9 cellular contexts compared by ENCODE assay signal in genomic region chr3:197466586-197467399, GRCh38.
DNase-seq lines count a peak whose midpoint lies in the region; ATAC-seq and TF ChIP-seq lines count a peak whose summit lies in the region.
"Had no signal": no experiment of that assay in that cellular context is flagged by ENCODE, and none has a peak within 500 bp of the region (broad histone marks: within the 10 kb centered on the region; RNA-seq: fewer than 3 reads in every experiment).

No MANE protein-coding gene starts in this region.

- peak overlapping the region; percentile 6 for H3K4me3 Mint-ChIP-seq in mesothelial cell of epicardium

- no peak overlapping the region for H4K5ac ChIP-seq in IMR-90 (ENCODE audit: low read depth, low read length)

- H3K36me3 Mint-ChIP-seq in mesothelial cell of epicardium: no peaks in the 10 kb centered on the region

- peak overlapping the region; percentile 47 for H3K27ac Mint-ChIP-seq in mesothelial cell of epicardium

- no peaks in the 10 kb centered on the region for H3K36me3 ChIP-seq in IMR-90 (ENCODE audit: control insufficient read depth, insufficient read depth, low read length)

- dilution Hi-C loops in IMR-90 (cut with HindIII; ENCODE audit: low sequenced_read_pairs, unreplicated experiment): no loop called here

- in situ Hi-C loops in IMR-90 (cut with MboI; ENCODE audit: low sequenced_read_pairs): no loop called here

- DNase-seq in AG08395 (ENCODE audit: low spot score) (peak; percentile 71), IMR-90 (peak; percentile 72), cerebellar cortex (ENCODE audit: low spot score) (peak; percentile 91), mesothelial cell of epicardium (ENCODE audit: low spot score in 2 of 2, unreplicated experiment in 2 of 2) (no peak), SIG-M5 treated with dmso at 0.1 percent for 504 hours (lab: John Stamatoyannopoulos, UW; ENCODE audit: unreplicated experiment) (no peak)
- no peak for DNase-seq in activated CD4-positive, alpha-beta T cell treated with anti-CD3 and anti-CD28 coated beads, Interleukin-2, amount 50 U/mL, for 1 hour
- DNase-seq in activated T-cell treated with anti-CD3 and anti-CD28 coated beads, Interleukin-2, amount 50 U/mL, for 1 hour: no peak
- DNase-seq: DND-41 had no signal

- TF ChIP-seq RAD21 in IMR-90 (IDR thresholded peaks at IDR 0.05; ENCODE audit: low read length): no peak

- no peak overlapping the region for H2AK9ac ChIP-seq in IMR-90 (replicated peaks; ENCODE audit: low read depth, low read length, poor library complexity)

- POLR2A ChIA-PET in IMR-90 (lab: Charles Lee; ENCODE audit: unreplicated experiment): interaction anchor here (0.6 kb wide), 1 partner anchor 169 kb away, joined by 12 read pairs; no protein-coding TSS in a partner anchor

- ATAC-seq in IMR-90 (ENCODE audit: low read depth) (peak; percentile 77), HG02870 (IDR thresholded peaks at IDR 0.05; ENCODE audit: unreplicated experiment) (no peak)

- H3K27me3 ChIP-seq in IMR-90 (ENCODE audit: control insufficient read depth, insufficient read depth, low read length): no peaks in the 10 kb centered on the region

- peaks cover 5% of the 10 kb centered on the region for H3K27me3 Mint-ChIP-seq in mesothelial cell of epicardium (ENCODE audit: low read depth)

- 17% methylated on average over 3 of the region's 7 CpGs; no CpG with 5 or more reads in 1 of the 2 experiments for WGBS in IMR-90 (ENCODE audit: extremely low coverage in 2 of 2, insufficient read length in 1 of 2), 2 experiments

- H2BK120ac ChIP-seq in IMR-90 (ENCODE audit: low read depth, low read length): peak overlapping the region; percentile 61

- no peaks in the 10 kb centered on the region for H3K9me3 Mint-ChIP-seq in mesothelial cell of epicardium

- peak overlapping the region; percentile 25; the same call in 1 of the 2 replicates for H2AK5ac ChIP-seq in IMR-90 (ENCODE audit: low read depth, low read length)

- peak overlapping the region in 1 of 2 experiments; percentile 44; a peak in 1 of 4 replicates for H4K8ac ChIP-seq in IMR-90 (ENCODE audit: low read depth in 2 of 2, low read length in 2 of 2)

- H3K79me1 ChIP-seq in IMR-90 (ENCODE audit: low read depth in 1 of 2, low read length in 2 of 2): no peaks in the 10 kb centered on the region

- H4K91ac ChIP-seq in IMR-90 (ENCODE audit: insufficient read depth, low read depth, low read length): peak overlapping the region; percentile 44

- H3K18ac ChIP-seq in IMR-90 (ENCODE audit: low read depth, low read length): no peak overlapping the region

- H3K4me3 ChIP-seq in IMR-90 (ENCODE audit: insufficient read depth, low read depth, low read length): no peak overlapping the region

- no peaks in the 10 kb centered on the region for H3K9me1 ChIP-seq in IMR-90 (ENCODE audit: insufficient read depth, low read length)

- H2BK5ac ChIP-seq in IMR-90 (ENCODE audit: low read depth, low read length, poor library complexity, severe bottlenecking): no peak overlapping the region

- H3K23ac ChIP-seq in IMR-90 (ENCODE audit: low read depth, low read length): 0 out of 2 replicates have a peak overlapping the region, but pooled peaks have one; percentile 43

- H3K4me2 ChIP-seq in IMR-90 (ENCODE audit: low read depth, low read length): peak overlapping the region; percentile 66

- peaks cover 34% of the 10 kb centered on the region for H3K4me1 Mint-ChIP-seq in mesothelial cell of epicardium

- H3K27ac ChIP-seq in IMR-90 (ENCODE audit: insufficient read depth, low read length): 0 out of 2 replicates have a peak overlapping the region, but pooled peaks have one; percentile 5

- H2BK15ac ChIP-seq in IMR-90 (ENCODE audit: low read depth, low read length): 0 out of 3 replicates have a peak overlapping the region, but pooled peaks have one; percentile 28

- intact Hi-C loops in IMR-90 (cut with micrococcal nuclease): loop anchor here (5.0 kb wide), 1 partner anchor 169 kb away; the partner anchor contains the start of gene DLG1

- no peaks in the 10 kb centered on the region for H4K20me1 ChIP-seq in IMR-90 (ENCODE audit: insufficient read depth, low read length)

- TF ChIP-seq POLR2A in IMR-90 (IDR thresholded peaks at IDR 0.05; ENCODE audit: low read depth, low read length): no peak

- TF ChIP-seq CTCF in IMR-90 (conservative IDR thresholded peaks at IDR 0.05; ENCODE audit: low read depth, low read length) (no peak), mesothelial cell of epicardium (IDR thresholded peaks at IDR 0.05; ENCODE audit: unreplicated experiment) (no peak)

- H3K9ac ChIP-seq in IMR-90 (ENCODE audit: low read depth, low read length): peak overlapping the region; percentile 7; the same call in 1 of the 2 replicates

- peak overlapping the region; percentile 14 for H3K4ac ChIP-seq in IMR-90 (ENCODE audit: low read depth, low read length)

- H2BK20ac ChIP-seq in IMR-90 (ENCODE audit: low read depth, low read length): peak overlapping the region; percentile 18

- no peak overlapping the region for H3K56ac ChIP-seq in IMR-90 (ENCODE audit: extremely low read depth, insufficient read depth, low read length)

- CTCF ChIA-PET in IMR-90 (lab: Yijun Ruan, JAX): interaction anchor here (0.6 to 1.2 kb wide), 2 partner anchors 129 to 210 kb away, joined by 3 read pairs; no protein-coding TSS in a partner anchor

- H3K9me3 ChIP-seq in IMR-90 (ENCODE audit: control insufficient read depth, insufficient read depth, low read length): no peaks in the 10 kb centered on the region

- H3K14ac ChIP-seq in IMR-90 (replicated peaks; ENCODE audit: low read depth, low read length): peak overlapping the region; percentile 35

- H3K4me1 ChIP-seq in IMR-90 (ENCODE audit: control insufficient read depth, insufficient read depth, low read length): peaks cover 13% of the 10 kb centered on the region

- no TSS peak for BruUV-seq in IMR-90 (replicated peaks; lab: Mats Ljungman, UMichigan)

- H2AFZ ChIP-seq in IMR-90 (replicated peaks; ENCODE audit: low read length, poor library complexity): peak overlapping the region; percentile 68

TF ChIP-seq in IMR-90, 13 proteins besides CTCF, POLR2A, EP300 and RAD21:
- TF ChIP-seq USF2 (IDR thresholded peaks at IDR 0.05; ENCODE audit: low read depth, low read length): no peak
- TF ChIP-seq RFX5 (IDR thresholded peaks at IDR 0.05; ENCODE audit: low read depth, low read length): no peak
- TF ChIP-seq CEBPB (IDR thresholded peaks at IDR 0.05; ENCODE audit: low read depth, low read length): peak; percentile 53; the same call in 1 of the 2 replicates
- TF ChIP-seq NFE2L2 (IDR thresholded peaks at IDR 0.05; ENCODE audit: low read depth, low read length): no peak
- TF ChIP-seq ELK1 (IDR thresholded peaks at IDR 0.05; ENCODE audit: borderline replicate concordance, low read depth, low read length): no peak
- no peak for TF ChIP-seq MXI1 (IDR thresholded peaks at IDR 0.05; ENCODE audit: borderline replicate concordance, low read depth, low read length)
- TF ChIP-seq MAFK (IDR thresholded peaks at IDR 0.05; ENCODE audit: low read depth, low read length): no peak
- no peak for TF ChIP-seq RCOR1 (IDR thresholded peaks at IDR 0.05; ENCODE audit: insufficient replicate concordance, low read length)
- no peak for TF ChIP-seq BHLHE40 (IDR thresholded peaks at IDR 0.05; ENCODE audit: low read depth, low read length)
- no peak for TF ChIP-seq MAZ (IDR thresholded peaks at IDR 0.05; ENCODE audit: borderline replicate concordance, low read depth, low read length)
- peak; percentile 82 for TF ChIP-seq FOS (IDR thresholded peaks at IDR 0.05; ENCODE audit: low read depth, low read length)
- TF ChIP-seq CHD1 (IDR thresholded peaks at IDR 0.05; ENCODE audit: low read depth, low read length): no peak
- TF ChIP-seq SMC3 (IDR thresholded peaks at IDR 0.05; ENCODE audit: low read depth, low read length): no peak
TF ChIP-seq in IMR-90: peak in this region for 2.

Comparison
In these comparisons a context has a peak if more than half of its experiments do, and no peak if none do; other contexts are left out.
1. DNase-seq: peak in AG08395 (single experiment), IMR-90 (single experiment) and cerebellar cortex (single experiment); none in mesothelial cell of epicardium (0 of 2), activated CD4-positive, alpha-beta T cell treated with anti-CD3 and anti-CD28 coated beads, Interleukin-2, amount 50 U/mL, for 1 hour (single experiment), SIG-M5 treated with dmso at 0.1 percent for 504 hours (single experiment) and activated T-cell treated with anti-CD3 and anti-CD28 coated beads, Interleukin-2, amount 50 U/mL, for 1 hour (single experiment).